In genomic region chr14:88551936-88552565, GRCh38 we compare ENCODE assay signal across 9 cellular contexts. TPM values are rescaled to one million over a fixed set of nuclear protein-coding genes. Genes with fewer than 3 reads are reported as not detected.
DNase-seq lines count a peak whose midpoint lies in the region; FAIRE-seq and TF ChIP-seq lines count a peak whose summit lies in the region.
"Had no signal": no experiment of that assay in that cellular context is flagged by ENCODE, and none has a peak within 500 bp of the region (broad histone marks: within the 10 kb centered on the region; RNA-seq: fewer than 3 reads in every experiment).

No MANE protein-coding gene starts in this region.

- DNase-seq in DMS 273 (lab: John Stamatoyannopoulos, UW; ENCODE audit: unreplicated experiment) (peak; percentile 57), DMS 273 treated with DMSO at 0.1 percent for 48 hours (lab: John Stamatoyannopoulos, UW) (no peak), astrocyte (ENCODE audit: low read depth) (peak; percentile 10), sigmoid colon (peak; percentile 69), ureter (ENCODE audit: low spot score) (no peak), GOT3 (lab: John Stamatoyannopoulos, UW) (no peak), KBM-7 (no peak)

- peaks cover 6% of the 10 kb centered on the region for H3K36me3 Mint-ChIP-seq in astrocyte (ENCODE audit: low read depth, unreplicated experiment)

- H3K9me3 ChIP-seq in astrocyte (ENCODE audit: insufficient read depth, low read depth, low read length) (no peaks in the 10 kb centered on the region), iPS-15b (ENCODE audit: control insufficient read depth, insufficient read depth, low read length) (no peaks in the 10 kb centered on the region), sigmoid colon (no peaks in the 10 kb centered on the region)

- H3K4me2 ChIP-seq in astrocyte (ENCODE audit: low read length), result peak overlapping the region; percentile 89

- H3K9me3 Mint-ChIP-seq in astrocyte (ENCODE audit: unreplicated experiment), result no peaks in the 10 kb centered on the region

- H3K27me3 ChIP-seq in astrocyte (ENCODE audit: insufficient read depth, low read length), result no peaks in the 10 kb centered on the region
- H3K27me3 ChIP-seq in iPS-15b (ENCODE audit: control insufficient read depth, insufficient read depth, low read length), result peaks cover 15% of the 10 kb centered on the region
- H3K27me3 ChIP-seq in sigmoid colon, result no peaks in the 10 kb centered on the region

- peak overlapping the region; percentile 92 for H3K4me3 Mint-ChIP-seq in astrocyte (ENCODE audit: unreplicated experiment)

- intact Hi-C loops in sigmoid colon (cut with DNase I), result loop anchor here (1.0 to 10.0 kb wide), 4 partner anchors 60 to 560 kb away; partner anchors contain the start of genes GALC, SPATA7 and TTC8

- in situ Hi-C loops in KBM-7 (cut with MboI; ENCODE audit: low pct_unique_long_range_greater_than_20kb, low sequenced_read_pairs), result no loop called here

- peaks cover 15% of the 10 kb centered on the region for H3K4me1 Mint-ChIP-seq in astrocyte (ENCODE audit: low read depth, unreplicated experiment)

- H4K20me1 ChIP-seq in astrocyte (ENCODE audit: insufficient read depth, low read length), result peaks cover 40% of the 10 kb centered on the region

- H3K36me3 ChIP-seq in astrocyte (ENCODE audit: insufficient read depth, low read length) (peaks cover 14% of the 10 kb centered on the region), iPS-15b (ENCODE audit: control insufficient read depth, insufficient read depth, low read length) (no peaks in the 10 kb centered on the region), sigmoid colon (peaks cover 0 to 29% (median 3%) of the 10 kb centered on the region in 4 donors)

- H3K4me1 ChIP-seq in astrocyte (ENCODE audit: insufficient read depth, low read length), result peaks cover 20% of the 10 kb centered on the region
- no peaks in the 10 kb centered on the region for H3K4me1 ChIP-seq in iPS-15b (ENCODE audit: control insufficient read depth, insufficient read depth, low read length)
- H3K4me1 ChIP-seq in sigmoid colon, result peaks cover 0 to 45% (median 34%) of the 10 kb centered on the region in 4 donors

- H3K27me3 Mint-ChIP-seq in astrocyte (ENCODE audit: low read depth, unreplicated experiment), result no peaks in the 10 kb centered on the region

- H2AFZ ChIP-seq in astrocyte (ENCODE audit: low read depth, low read length), result peak overlapping the region; percentile 72

- H3K27ac ChIP-seq in astrocyte (ENCODE audit: low read depth, low read length) (peak overlapping the region; percentile 5), sigmoid colon (peak overlapping the region; percentile 73 to 90 (median 83))

- no peak overlapping the region for H3K27ac Mint-ChIP-seq in astrocyte (ENCODE audit: unreplicated experiment)

- FAIRE-seq in astrocyte (lab: Jason Lieb, UNC), result no peak
- FAIRE-seq: A204.1 had no signal

- no peak for TF ChIP-seq EP300 in sigmoid colon (IDR thresholded peaks at IDR 0.05)

- H3K79me2 ChIP-seq in astrocyte (ENCODE audit: insufficient read depth, low read length), result peaks cover 65% of the 10 kb centered on the region

- no peak for TF ChIP-seq POLR2A in sigmoid colon (IDR thresholded peaks at IDR 0.05)

- H3K9ac ChIP-seq in astrocyte (ENCODE audit: low read length) (peak overlapping the region; percentile 62), iPS-15b (ENCODE audit: low read depth, low read length) (no peak overlapping the region)

- TF ChIP-seq CTCF in astrocyte (IDR thresholded peaks at IDR 0.05; ENCODE audit: insufficient read depth, low read depth, low read length), result no peak
- TF ChIP-seq CTCF in sigmoid colon (IDR thresholded peaks at IDR 0.05), result no peak

- H3K4me3 ChIP-seq in astrocyte (ENCODE audit: insufficient read depth, low read depth, low read length), result peak overlapping the region; percentile 71
- H3K4me3 ChIP-seq in iPS-15b (ENCODE audit: low read depth, low read length), result peak overlapping the region; percentile 70
- peak overlapping the region; percentile 56 to 75 (median 61) for H3K4me3 ChIP-seq in sigmoid colon

- WGBS in sigmoid colon, 2 donors, result 12 to 15% methylated on average over 27 of the region's 27 CpGs

RNA-seq across cellular contexts. Expression of gene PTPN21, which starts 2.8 kb away (rescaled TPM):
- total RNA-seq in astrocyte (30.1 and 30.2 TPM in 2 replicates), sigmoid colon (10 to 100 TPM; 13.7 to 29.1 (median 17.5) TPM), ureter (20.3 TPM)
- 10 to 100 TPM in 1 of 3 donors, 1 to 10 TPM in 2; 7.3 to 12.6 (median 9.5) TPM for polyA plus RNA-seq in sigmoid colon

RNA-seq across cellular contexts. Expression of gene ZC3H14, which starts 10.8 kb away (rescaled TPM):
- 55.2 and 55.8 TPM in 2 replicates for total RNA-seq in astrocyte
- 10 to 100 TPM; 80.4 to 89.5 (median 83.7) TPM for total RNA-seq in sigmoid colon
- 10 to 100 TPM; 23.4 to 30.6 (median 25.0) TPM for polyA plus RNA-seq in sigmoid colon
- total RNA-seq in ureter, result 54.4 TPM

Comparison
In these comparisons a context has a peak if more than half of its experiments do, and no peak if none do; other contexts are left out.
1. DNase-seq: peak in DMS 273 (single experiment), astrocyte (single experiment) and sigmoid colon (single experiment); none in DMS 273 treated with DMSO at 0.1 percent for 48 hours (single experiment), ureter (single experiment), GOT3 (single experiment) and KBM-7 (single experiment).
2. Peak in every context shown above with its lines, with median percentiles within 50 percentile points of each other: H3K4me3 ChIP-seq.